ENCODE assay signal across 22 cellular contexts in genomic region chr5:28065664-28066063, GRCh38.
"Had no signal": no experiment of that assay in that cellular context is flagged by ENCODE, and none has a peak within 500 bp of the region (broad histone marks: within the 10 kb centered on the region; RNA-seq: fewer than 3 reads in every experiment).

No MANE protein-coding gene starts in this region.

- H3K4me3 ChIP-seq: left ventricle myocardium inferior, lung, ovary, right atrium auricular region, skin epidermis, stomach, testis, thyroid gland, transverse colon, upper lobe of left lung, vagina had no signal

- H3K27ac ChIP-seq: left ventricle myocardium inferior, ovary, right atrium auricular region, skin epidermis, stomach, testis, thyroid gland, transverse colon, upper lobe of left lung, vagina had no signal

- DNase-seq: islet precursor cell; left ventricle myocardium inferior; mesendoderm; naive B cell; natural killer cell; ovary; stimulated activated CD4-positive, alpha-beta T cell treated with anti-CD3 and anti-CD28 coated beads, Interleukin-12 subunit alpha, Interleukin-12 subunit beta, amount 100 ng/mL, for 4 hours; stimulated activated CD4-positive, alpha-beta T cell treated with anti-CD3 and anti-CD28 coated beads, Interleukin-15, amount 100 ng/mL, for 24 hours; stimulated activated CD4-positive, alpha-beta T cell treated with anti-CD3 and anti-CD28 coated beads, Interleukin-2, amount 100 ng/mL, for 24 hours; stimulated activated CD4-positive, alpha-beta T cell treated with anti-CD3 and anti-CD28 coated beads, Interleukin-4, amount 100 ng/mL, for 1 hour; stimulated activated naive B cell treated with anti-CD40 and anti-IgM and Interleukin-4, amounts not matched to agents 10 μg/mL and 1 μg/mL and 100 μg/mL, for 72 hours; stimulated activated naive CD8-positive, alpha-beta T cell treated with anti-CD3 and anti-CD28 coated beads, Interleukin-15, Interleukin-2, amounts not matched to agents 100 U/mL and 50 U/mL, for 24 hours; stomach; testis; thyroid gland; transverse colon; upper lobe of left lung had no signal

- H3K4me1 ChIP-seq: left ventricle myocardium inferior, right atrium auricular region, stomach, testis, thyroid gland, transverse colon, upper lobe of left lung, vagina had no signal

- H3K36me3 ChIP-seq: left ventricle myocardium inferior, ovary, right atrium auricular region, stomach, thyroid gland, transverse colon, upper lobe of left lung, vagina had no signal

- ATAC-seq: natural killer cell; sciatic nerve; stimulated activated naive B cell treated with anti-CD40 and anti-IgM and Interleukin-4, amounts not matched to agents 10 μg/mL and 1 μg/mL and 100 μg/mL, for 72 hours; stimulated activated naive CD8-positive, alpha-beta T cell treated with anti-CD3 and anti-CD28 coated beads, Interleukin-15, Interleukin-2, amounts not matched to agents 100 U/mL and 50 U/mL, for 24 hours had no signal

- H3K9me3 ChIP-seq: ovary, right atrium auricular region, testis, thyroid gland, vagina had no signal

- H3K27me3 ChIP-seq: ovary, right atrium auricular region, stomach, testis, thyroid gland, transverse colon, upper lobe of left lung, vagina had no signal
